In the genomic region with DNA sequence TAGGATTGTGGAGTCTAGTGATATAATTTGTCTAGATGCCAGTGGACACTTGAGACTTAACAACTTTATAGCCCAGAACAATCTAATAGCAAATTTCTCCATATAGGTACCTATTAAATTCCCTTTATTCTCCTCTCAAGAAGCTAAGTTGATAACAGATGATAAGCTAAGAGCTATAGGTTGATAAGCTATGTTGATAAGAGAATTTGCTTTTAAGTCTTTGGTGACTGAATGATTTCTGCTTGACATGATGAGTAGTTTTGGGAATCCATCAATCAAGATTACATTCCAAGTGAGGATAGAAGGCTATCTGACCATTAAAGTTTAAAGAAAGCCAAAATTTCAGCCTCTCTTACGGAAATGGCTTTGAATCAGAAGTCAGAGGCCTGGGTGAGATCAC, we compare ENCODE assay signal across 2 cellular contexts.
TF ChIP-seq lines count a peak whose summit lies in the region.

No MANE protein-coding gene starts in this region.

TF ChIP-seq in SK-N-SH treated with all-trans-retinoic acid at 6 μM for 48 hours, 23 proteins besides CTCF, POLR2A, EP300 and RAD21 (continued from another document):
- TF ChIP-seq, protein P1, sequence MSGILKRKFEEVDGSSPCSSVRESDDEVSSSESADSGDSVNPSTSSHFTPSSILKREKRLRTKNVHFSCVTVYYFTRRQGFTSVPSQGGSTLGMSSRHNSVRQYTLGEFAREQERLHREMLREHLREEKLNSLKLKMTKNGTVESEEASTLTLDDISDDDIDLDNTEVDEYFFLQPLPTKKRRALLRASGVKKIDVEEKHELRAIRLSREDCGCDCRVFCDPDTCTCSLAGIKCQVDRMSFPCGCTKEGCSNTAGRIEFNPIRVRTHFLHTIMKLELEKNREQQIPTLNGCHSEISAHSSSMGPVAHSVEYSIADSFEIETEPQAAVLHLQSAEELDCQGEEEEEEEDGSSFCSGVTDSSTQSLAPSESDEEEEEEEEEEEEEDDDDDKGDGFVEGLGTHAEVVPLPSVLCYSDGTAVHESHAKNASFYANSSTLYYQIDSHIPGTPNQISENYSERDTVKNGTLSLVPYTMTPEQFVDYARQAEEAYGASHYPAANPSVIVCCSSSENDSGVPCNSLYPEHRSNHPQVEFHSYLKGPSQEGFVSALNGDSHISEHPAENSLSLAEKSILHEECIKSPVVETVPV (CRISPR knock-in tag; IDR thresholded peaks at IDR 0.05) = no peak
- no peak for TF ChIP-seq ZNF70 (CRISPR knock-in tag; IDR thresholded peaks at IDR 0.05)
- no peak for TF ChIP-seq ZNF565 (CRISPR knock-in tag; conservative IDR thresholded peaks at IDR 0.05; ENCODE audit: low read depth)
- no peak for TF ChIP-seq ZC3H10 (CRISPR knock-in tag; IDR thresholded peaks at IDR 0.05)
- no peak for TF ChIP-seq OSR1 (CRISPR knock-in tag; IDR thresholded peaks at IDR 0.05)
- no peak for TF ChIP-seq RARB (CRISPR knock-in tag; IDR thresholded peaks at IDR 0.05)
- no peak for TF ChIP-seq CREB5 (CRISPR knock-in tag; IDR thresholded peaks at IDR 0.05; ENCODE audit: low read depth)

TF ChIP-seq in SK-N-SH, 30 proteins besides CTCF, POLR2A, EP300 and RAD21:
- no peak for TF ChIP-seq ZBTB33 (IDR thresholded peaks at IDR 0.05; ENCODE audit: borderline replicate concordance, low read depth)
- TF ChIP-seq, protein P2, sequence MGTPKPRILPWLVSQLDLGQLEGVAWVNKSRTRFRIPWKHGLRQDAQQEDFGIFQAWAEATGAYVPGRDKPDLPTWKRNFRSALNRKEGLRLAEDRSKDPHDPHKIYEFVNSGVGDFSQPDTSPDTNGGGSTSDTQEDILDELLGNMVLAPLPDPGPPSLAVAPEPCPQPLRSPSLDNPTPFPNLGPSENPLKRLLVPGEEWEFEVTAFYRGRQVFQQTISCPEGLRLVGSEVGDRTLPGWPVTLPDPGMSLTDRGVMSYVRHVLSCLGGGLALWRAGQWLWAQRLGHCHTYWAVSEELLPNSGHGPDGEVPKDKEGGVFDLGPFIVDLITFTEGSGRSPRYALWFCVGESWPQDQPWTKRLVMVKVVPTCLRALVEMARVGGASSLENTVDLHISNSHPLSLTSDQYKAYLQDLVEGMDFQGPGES (IDR thresholded peaks at IDR 0.05; ENCODE audit: low read depth, low read length) = no peak
- TF ChIP-seq, protein P3, sequence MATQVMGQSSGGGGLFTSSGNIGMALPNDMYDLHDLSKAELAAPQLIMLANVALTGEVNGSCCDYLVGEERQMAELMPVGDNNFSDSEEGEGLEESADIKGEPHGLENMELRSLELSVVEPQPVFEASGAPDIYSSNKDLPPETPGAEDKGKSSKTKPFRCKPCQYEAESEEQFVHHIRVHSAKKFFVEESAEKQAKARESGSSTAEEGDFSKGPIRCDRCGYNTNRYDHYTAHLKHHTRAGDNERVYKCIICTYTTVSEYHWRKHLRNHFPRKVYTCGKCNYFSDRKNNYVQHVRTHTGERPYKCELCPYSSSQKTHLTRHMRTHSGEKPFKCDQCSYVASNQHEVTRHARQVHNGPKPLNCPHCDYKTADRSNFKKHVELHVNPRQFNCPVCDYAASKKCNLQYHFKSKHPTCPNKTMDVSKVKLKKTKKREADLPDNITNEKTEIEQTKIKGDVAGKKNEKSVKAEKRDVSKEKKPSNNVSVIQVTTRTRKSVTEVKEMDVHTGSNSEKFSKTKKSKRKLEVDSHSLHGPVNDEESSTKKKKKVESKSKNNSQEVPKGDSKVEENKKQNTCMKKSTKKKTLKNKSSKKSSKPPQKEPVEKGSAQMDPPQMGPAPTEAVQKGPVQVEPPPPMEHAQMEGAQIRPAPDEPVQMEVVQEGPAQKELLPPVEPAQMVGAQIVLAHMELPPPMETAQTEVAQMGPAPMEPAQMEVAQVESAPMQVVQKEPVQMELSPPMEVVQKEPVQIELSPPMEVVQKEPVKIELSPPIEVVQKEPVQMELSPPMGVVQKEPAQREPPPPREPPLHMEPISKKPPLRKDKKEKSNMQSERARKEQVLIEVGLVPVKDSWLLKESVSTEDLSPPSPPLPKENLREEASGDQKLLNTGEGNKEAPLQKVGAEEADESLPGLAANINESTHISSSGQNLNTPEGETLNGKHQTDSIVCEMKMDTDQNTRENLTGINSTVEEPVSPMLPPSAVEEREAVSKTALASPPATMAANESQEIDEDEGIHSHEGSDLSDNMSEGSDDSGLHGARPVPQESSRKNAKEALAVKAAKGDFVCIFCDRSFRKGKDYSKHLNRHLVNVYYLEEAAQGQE (IDR thresholded peaks at IDR 0.05; ENCODE audit: low read depth, low read length) = no peak
- no peak for TF ChIP-seq NFIC (IDR thresholded peaks at IDR 0.05; ENCODE audit: borderline replicate concordance)
- TF ChIP-seq MEF2A (IDR thresholded peaks at IDR 0.05; ENCODE audit: borderline replicate concordance, low read depth) = no peak
- TF ChIP-seq, protein P4, sequence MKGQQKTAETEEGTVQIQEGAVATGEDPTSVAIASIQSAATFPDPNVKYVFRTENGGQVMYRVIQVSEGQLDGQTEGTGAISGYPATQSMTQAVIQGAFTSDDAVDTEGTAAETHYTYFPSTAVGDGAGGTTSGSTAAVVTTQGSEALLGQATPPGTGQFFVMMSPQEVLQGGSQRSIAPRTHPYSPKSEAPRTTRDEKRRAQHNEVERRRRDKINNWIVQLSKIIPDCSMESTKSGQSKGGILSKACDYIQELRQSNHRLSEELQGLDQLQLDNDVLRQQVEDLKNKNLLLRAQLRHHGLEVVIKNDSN (IDR thresholded peaks at IDR 0.05; ENCODE audit: borderline replicate concordance, low read depth) = no peak
- no peak for TF ChIP-seq CHD2 (IDR thresholded peaks at IDR 0.05; ENCODE audit: low read length, partially characterized antibody)
- TF ChIP-seq YY1 (IDR thresholded peaks at IDR 0.05; ENCODE audit: low read depth) = no peak
- no peak for TF ChIP-seq ELF1 (IDR thresholded peaks at IDR 0.05)
- TF ChIP-seq JUND (IDR thresholded peaks at IDR 0.05) = no peak
- TF ChIP-seq POLR2AphosphoS5 (IDR thresholded peaks at IDR 0.05; ENCODE audit: low read depth, low read length) = no peak
- TF ChIP-seq TEAD4 (IDR thresholded peaks at IDR 0.05; ENCODE audit: borderline replicate concordance, insufficient read depth) = no peak
- no peak for TF ChIP-seq GATA2 (CRISPR knock-in tag; IDR thresholded peaks at IDR 0.05)
- no peak for TF ChIP-seq RXRA (IDR thresholded peaks at IDR 0.05; ENCODE audit: borderline replicate concordance, low read depth)
- TF ChIP-seq, protein P5, sequence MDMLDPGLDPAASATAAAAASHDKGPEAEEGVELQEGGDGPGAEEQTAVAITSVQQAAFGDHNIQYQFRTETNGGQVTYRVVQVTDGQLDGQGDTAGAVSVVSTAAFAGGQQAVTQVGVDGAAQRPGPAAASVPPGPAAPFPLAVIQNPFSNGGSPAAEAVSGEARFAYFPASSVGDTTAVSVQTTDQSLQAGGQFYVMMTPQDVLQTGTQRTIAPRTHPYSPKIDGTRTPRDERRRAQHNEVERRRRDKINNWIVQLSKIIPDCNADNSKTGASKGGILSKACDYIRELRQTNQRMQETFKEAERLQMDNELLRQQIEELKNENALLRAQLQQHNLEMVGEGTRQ (IDR thresholded peaks at IDR 0.05; ENCODE audit: borderline replicate concordance, low read depth, low read length) = no peak
- TF ChIP-seq FOSL2 (IDR thresholded peaks at IDR 0.05; ENCODE audit: borderline replicate concordance, low read depth) = no peak
TF ChIP-seq in SK-N-SH: peak in this region for 0.
